ENCODE assay signal across 12 cellular contexts in genomic region chr2:45177870-45178269, GRCh38.
DNase-seq lines count a peak whose midpoint lies in the region; ATAC-seq and TF ChIP-seq lines count a peak whose summit lies in the region.
"Had no signal": no experiment of that assay in that cellular context is flagged by ENCODE, and none has a peak within 500 bp of the region (broad histone marks: within the 10 kb centered on the region; RNA-seq: fewer than 3 reads in every experiment).

No MANE protein-coding gene starts in this region.

- no peak for TF ChIP-seq CTCF in RWPE2 (IDR thresholded peaks at IDR 0.05; ENCODE audit: poor library complexity, severe bottlenecking)
- no peak for TF ChIP-seq CTCF in fibroblast of mammary gland (conservative IDR thresholded peaks at IDR 0.05; ENCODE audit: control insufficient read depth, insufficient read depth, low read depth, low read length)
- no peak for TF ChIP-seq CTCF in glutamatergic neuron (IDR thresholded peaks at IDR 0.05; ENCODE audit: partially characterized antibody, unreplicated experiment)

- no peak for TF ChIP-seq POLR2A in erythroblast (IDR thresholded peaks at IDR 0.05; ENCODE audit: low read length)

- H3K36me3 ChIP-seq in RWPE2 (ENCODE audit: low read depth) (no peaks in the 10 kb centered on the region), skeletal muscle satellite cell (ENCODE audit: insufficient read depth, low read length) (peaks cover 6% of the 10 kb centered on the region)

- H3K4me2 ChIP-seq in skeletal muscle satellite cell (ENCODE audit: low read length), result peak overlapping the region; percentile 7
- H3K4me2 ChIP-seq: GM23338 had no signal

- no peaks in the 10 kb centered on the region for H3K36me3 Mint-ChIP-seq in glutamatergic neuron (ENCODE audit: unreplicated experiment)

- DNase-seq in NOMO-1 treated with DMSO at 0.1 percent for 48 hours (lab: John Stamatoyannopoulos, UW; ENCODE audit: unreplicated experiment), result peak; percentile 31
- DNase-seq in NOMO-1 treated with dmso at 0.1 percent for 144 hours (lab: John Stamatoyannopoulos, UW; ENCODE audit: unreplicated experiment), result no peak
- no peak for DNase-seq in RWPE2 (ENCODE audit: low spot score)
- DNase-seq in fibroblast of mammary gland (ENCODE audit: low read depth), result peak; percentile 100
- no peak for DNase-seq in glutamatergic neuron
- no peak for DNase-seq in activated gamma-delta T cell (lab: John Stamatoyannopoulos, UW)
- DNase-seq in erythroblast (lab: John Stamatoyannopoulos, UW), result no peak
- DNase-seq: activated CD4-positive, alpha-beta T cell treated with anti-CD3 and anti-CD28 coated beads for 36 hours; NCI-H510A had no signal

- peak; percentile 61 for ATAC-seq in RWPE2 (ENCODE audit: low read depth)
- ATAC-seq: activated CD4-positive, alpha-beta T cell treated with anti-CD3 and anti-CD28 coated beads for 36 hours; GM23338 had no signal

- H3K4me3 ChIP-seq in RWPE2 (ENCODE audit: severe bottlenecking) (no peak overlapping the region), fibroblast of mammary gland (ENCODE audit: control insufficient read depth, low read depth, low read length) (no peak overlapping the region), skeletal muscle satellite cell (ENCODE audit: low read length) (no peak overlapping the region)
- H3K4me3 ChIP-seq: GM23338 had no signal

- no peaks in the 10 kb centered on the region for H3K27me3 Mint-ChIP-seq in glutamatergic neuron (ENCODE audit: unreplicated experiment)

- H3K27me3 ChIP-seq in RWPE2 (ENCODE audit: insufficient read depth, poor library complexity, severe bottlenecking) (no peaks in the 10 kb centered on the region), skeletal muscle satellite cell (ENCODE audit: control insufficient read depth, insufficient read depth, low read length) (no peaks in the 10 kb centered on the region)

- peak overlapping the region; percentile 63 for H3K27ac ChIP-seq in RWPE2 (ENCODE audit: poor library complexity, severe bottlenecking)
- H3K27ac ChIP-seq: 22Rv1 had no signal

- H3K4me1 Mint-ChIP-seq in glutamatergic neuron (ENCODE audit: low read depth, unreplicated experiment), result no peaks in the 10 kb centered on the region
- H3K4me1 Mint-ChIP-seq: activated CD4-positive, alpha-beta T cell treated with anti-CD3 and anti-CD28 coated beads for 36 hours had no signal

- H3K4me3 Mint-ChIP-seq in glutamatergic neuron (ENCODE audit: unreplicated experiment), result no peak overlapping the region
- H3K4me3 Mint-ChIP-seq: activated CD4-positive, alpha-beta T cell treated with anti-CD3 and anti-CD28 coated beads for 36 hours; GM23338 had no signal

- no peaks in the 10 kb centered on the region for H3K9me3 Mint-ChIP-seq in glutamatergic neuron (ENCODE audit: unreplicated experiment)
- H3K9me3 Mint-ChIP-seq: GM23338 had no signal

- peak overlapping the region; percentile 78 for H3K9ac ChIP-seq in skeletal muscle satellite cell (ENCODE audit: low read depth, low read length)

- no peak overlapping the region for H3K27ac Mint-ChIP-seq in glutamatergic neuron (ENCODE audit: unreplicated experiment)
- H3K27ac Mint-ChIP-seq: activated CD4-positive, alpha-beta T cell treated with anti-CD3 and anti-CD28 coated beads for 36 hours; GM23338 had no signal

- H3K9me3 ChIP-seq in RWPE2 (ENCODE audit: severe bottlenecking) (no peaks in the 10 kb centered on the region), skeletal muscle satellite cell (replicated peaks; ENCODE audit: low read length) (no peaks in the 10 kb centered on the region)

- H3K4me1 ChIP-seq in RWPE2 (ENCODE audit: insufficient read depth, poor library complexity, severe bottlenecking), result peaks cover 50% of the 10 kb centered on the region
- H3K4me1 ChIP-seq in skeletal muscle satellite cell (ENCODE audit: control insufficient read depth, insufficient read depth, low read length), result peaks cover 76% of the 10 kb centered on the region

Comparison
In these comparisons a context has a peak if more than half of its experiments do, and no peak if none do; other contexts are left out.
1. DNase-seq: peak in NOMO-1 treated with DMSO at 0.1 percent for 48 hours (single experiment) and fibroblast of mammary gland (single experiment); none in NOMO-1 treated with dmso at 0.1 percent for 144 hours (single experiment), RWPE2 (single experiment), glutamatergic neuron (single experiment), activated gamma-delta T cell (single experiment) and erythroblast (0 of 2).